In genomic region chr17:34375598-34375997, GRCh38 we compare ENCODE assay signal across 29 cellular contexts. TPM values are rescaled to one million over a fixed set of nuclear protein-coding genes. Genes with fewer than 3 reads are reported as not detected.
DNase-seq lines count a peak whose midpoint lies in the region; ATAC-seq and TF ChIP-seq lines count a peak whose summit lies in the region.
"Had no signal": no experiment of that assay in that cellular context is flagged by ENCODE, and none has a peak within 500 bp of the region (broad histone marks: within the 10 kb centered on the region; RNA-seq: fewer than 3 reads in every experiment).

No MANE protein-coding gene starts in this region.

- no peak for TF ChIP-seq CTCF in H9 (conservative IDR thresholded peaks at IDR 0.05)

- no peak overlapping the region for H4K91ac ChIP-seq in H9 (ENCODE audit: insufficient read length, low read depth, low read length)

- DNase-seq in T-helper 2 cell treated with Interferon-gamma antibody and Interleukin-4, amounts not matched to agents 5 μg/mL and 100 μg/mL, for 36 hours (ENCODE audit: low spot score), result no peak
- no peak for DNase-seq in T-helper 2 cell
- DNase-seq in H9, result peak; percentile 12
- DNase-seq in activated T-helper 1 cell treated with anti-CD3 and anti-CD28 coated beads, Interleukin-12 subunit alpha, Interleukin-12 subunit beta, Interleukin-2, Interleukin-4 antibody, amounts not matched to agents 30 ng/mL and 10 ng/mL and 1 ng/mL, durations not matched to agents 14 hours and 24 hours and 36 hours (ENCODE audit: low spot score), result no peak
- DNase-seq in HUDEP-2 (lab: John Stamatoyannopoulos, UW; ENCODE audit: unreplicated experiment in 76 of 76), result no peak
- DNase-seq in RPMI8226, result no peak
- DNase-seq: AML-193; C1 segment of cervical spinal cord; Calu3; CD8-positive, alpha-beta memory T cell; DMS53; H7; HFFc6; KG1; NCI-H1417 treated with DMSO at 0.1 percent for 48 hours; NCI-H187 treated with DMSO at 0.1 percent for 48 hours; NCI-H2107; NCI-H2227 treated with DMSO at 0.1 percent for 48 hours; NCI-H510A; NCI-H748 treated with DMSO at 0.1 percent for 48 hours; NK-92 treated with Interleukin-12 subunit alpha and Interleukin-12 subunit beta, amount 100 ng/mL, for 24 hours had no signal

- no peak overlapping the region for H2BK5ac ChIP-seq in H9 (ENCODE audit: insufficient read length, low read length)

- H3K56ac ChIP-seq in H9 (ENCODE audit: insufficient read length, low read depth, low read length), result no peak overlapping the region

- no peak overlapping the region for H3K4me2 ChIP-seq in H9 (ENCODE audit: insufficient read depth, insufficient read length, low read length)

- H3K27me3 ChIP-seq in H9 (ENCODE audit: insufficient read depth, low read length), result no peaks in the 10 kb centered on the region

- WGBS in H9 (ENCODE audit: extremely low coverage, insufficient read length, low lambda C conversion rate), result no CpG with 5 or more reads among the region's 6 CpGs

- H4K5ac ChIP-seq in H9 (ENCODE audit: insufficient read length, low read depth, low read length), result no peak overlapping the region

- no peak overlapping the region for H3K4me3 Mint-ChIP-seq in T-helper 2 cell treated with Interferon-gamma antibody and Interleukin-4, amounts not matched to agents 5 μg/mL and 100 μg/mL, for 36 hours
- no peak overlapping the region for H3K4me3 Mint-ChIP-seq in H9
- H3K4me3 Mint-ChIP-seq in activated T-helper 1 cell treated with anti-CD3 and anti-CD28 coated beads, Interleukin-12 subunit alpha, Interleukin-12 subunit beta, Interleukin-2, Interleukin-4 antibody, amounts not matched to agents 30 ng/mL and 10 ng/mL and 1 ng/mL, durations not matched to agents 14 hours and 24 hours and 36 hours, result no peak overlapping the region
- no peak overlapping the region for H3K4me3 Mint-ChIP-seq in stimulated activated memory B cell treated with anti-CD40 and anti-IgM and Interleukin-4, amounts not matched to agents 10 μg/mL and 1 μg/mL and 100 μg/mL, for 72 hours
- H3K4me3 Mint-ChIP-seq: CD8-positive, alpha-beta memory T cell; HFFc6 had no signal

- no peak overlapping the region for H3K9ac ChIP-seq in H9 (ENCODE audit: extremely low read depth, insufficient read length, low read length)

- no peaks in the 10 kb centered on the region for H3K27me3 Mint-ChIP-seq in T-helper 2 cell treated with Interferon-gamma antibody and Interleukin-4, amounts not matched to agents 5 μg/mL and 100 μg/mL, for 36 hours (ENCODE audit: low read depth)
- no peaks in the 10 kb centered on the region for H3K27me3 Mint-ChIP-seq in H9 (ENCODE audit: low read depth)
- peaks cover 22% of the 10 kb centered on the region for H3K27me3 Mint-ChIP-seq in activated T-helper 1 cell treated with anti-CD3 and anti-CD28 coated beads, Interleukin-12 subunit alpha, Interleukin-12 subunit beta, Interleukin-2, Interleukin-4 antibody, amounts not matched to agents 30 ng/mL and 10 ng/mL and 1 ng/mL, durations not matched to agents 14 hours and 24 hours and 36 hours (ENCODE audit: insufficient read depth)
- H3K27me3 Mint-ChIP-seq in stimulated activated memory B cell treated with anti-CD40 and anti-IgM and Interleukin-4, amounts not matched to agents 10 μg/mL and 1 μg/mL and 100 μg/mL, for 72 hours, result no peaks in the 10 kb centered on the region

- H3K9me3 ChIP-seq in H9 (ENCODE audit: control insufficient read depth, low read depth, low read length), result no peaks in the 10 kb centered on the region

- H3K23me2 ChIP-seq in H9 (ENCODE audit: insufficient read length, low read depth, low read length, poor library complexity, severe bottlenecking), result no peaks in the 10 kb centered on the region

- H2BK15ac ChIP-seq in H9 (ENCODE audit: low read depth, low read length), result no peak overlapping the region

- H3K27ac Mint-ChIP-seq in T-helper 2 cell treated with Interferon-gamma antibody and Interleukin-4, amounts not matched to agents 5 μg/mL and 100 μg/mL, for 36 hours, result peak overlapping the region; percentile 33
- H3K27ac Mint-ChIP-seq in H9, result no peak overlapping the region
- H3K27ac Mint-ChIP-seq in activated T-helper 1 cell treated with anti-CD3 and anti-CD28 coated beads, Interleukin-12 subunit alpha, Interleukin-12 subunit beta, Interleukin-2, Interleukin-4 antibody, amounts not matched to agents 30 ng/mL and 10 ng/mL and 1 ng/mL, durations not matched to agents 14 hours and 24 hours and 36 hours, result peak overlapping the region; percentile 1
- peak overlapping the region; percentile 8 for H3K27ac Mint-ChIP-seq in stimulated activated memory B cell treated with anti-CD40 and anti-IgM and Interleukin-4, amounts not matched to agents 10 μg/mL and 1 μg/mL and 100 μg/mL, for 72 hours
- H3K27ac Mint-ChIP-seq: CD8-positive, alpha-beta memory T cell; HFFc6 had no signal

- intact Hi-C loops in activated T-helper 1 cell treated with anti-CD3 and anti-CD28 coated beads, Interleukin-12 subunit alpha, Interleukin-12 subunit beta, Interleukin-2, Interleukin-4 antibody, amounts not matched to agents 30 ng/mL and 10 ng/mL and 1 ng/mL, durations not matched to agents 14 hours and 24 hours and 36 hours (cut with micrococcal nuclease), result loop anchor here (5.0 kb wide), 1 partner anchor 1853 kb away; no protein-coding TSS in a partner anchor

- H3K4me1 ChIP-seq in H9 (ENCODE audit: insufficient read depth, low read length), result no peaks in the 10 kb centered on the region

- H2AFZ ChIP-seq in H9 (ENCODE audit: low read length), result no peak overlapping the region

- no peak overlapping the region for H3K4ac ChIP-seq in H9 (ENCODE audit: low read depth, low read length)

- H2BK120ac ChIP-seq in H9 (ENCODE audit: low read depth, low read length, poor library complexity, severe bottlenecking), result no peak overlapping the region

- H3K79me2 ChIP-seq in H9 (ENCODE audit: insufficient read depth, low read length), result no peaks in the 10 kb centered on the region

- no peak overlapping the region for H3T11ph ChIP-seq in H9 (ENCODE audit: low read length)

- no peak overlapping the region for H3K27ac ChIP-seq in H9 (ENCODE audit: insufficient read length, low read depth, low read length)
- H3K27ac ChIP-seq: HL-60 had no signal

- no peaks in the 10 kb centered on the region for H3K9me3 Mint-ChIP-seq in T-helper 2 cell treated with Interferon-gamma antibody and Interleukin-4, amounts not matched to agents 5 μg/mL and 100 μg/mL, for 36 hours
- H3K9me3 Mint-ChIP-seq in H9, result no peaks in the 10 kb centered on the region
- H3K9me3 Mint-ChIP-seq in activated T-helper 1 cell treated with anti-CD3 and anti-CD28 coated beads, Interleukin-12 subunit alpha, Interleukin-12 subunit beta, Interleukin-2, Interleukin-4 antibody, amounts not matched to agents 30 ng/mL and 10 ng/mL and 1 ng/mL, durations not matched to agents 14 hours and 24 hours and 36 hours, result no peaks in the 10 kb centered on the region
- no peaks in the 10 kb centered on the region for H3K9me3 Mint-ChIP-seq in stimulated activated memory B cell treated with anti-CD40 and anti-IgM and Interleukin-4, amounts not matched to agents 10 μg/mL and 1 μg/mL and 100 μg/mL, for 72 hours
- H3K9me3 Mint-ChIP-seq: CD8-positive, alpha-beta memory T cell; HFFc6 had no signal

- H2BK20ac ChIP-seq in H9 (ENCODE audit: low read depth, low read length, poor library complexity, severe bottlenecking), result no peak overlapping the region

- H2BK12ac ChIP-seq in H9 (ENCODE audit: insufficient read length, low read depth, low read length), result no peak overlapping the region

- H2AK5ac ChIP-seq in H9 (ENCODE audit: insufficient read length, low read length), result no peak overlapping the region

- H4K8ac ChIP-seq in H9 (replicated peaks; ENCODE audit: insufficient read length, low read depth, low read length), result no peak overlapping the region

- no peaks in the 10 kb centered on the region for H4K20me1 ChIP-seq in H9 (ENCODE audit: control insufficient read depth, insufficient read depth, insufficient read length)

- H3K18ac ChIP-seq in H9 (ENCODE audit: insufficient read length, low read depth, low read length), result no peak overlapping the region

- H3K23ac ChIP-seq in H9 (ENCODE audit: insufficient read length, low read depth, low read length), result no peak overlapping the region

- no peak for ATAC-seq in stimulated activated memory B cell treated with anti-CD40 and anti-IgM and Interleukin-4, amounts not matched to agents 10 μg/mL and 1 μg/mL and 100 μg/mL, for 72 hours
- ATAC-seq in HG02678 (IDR thresholded peaks at IDR 0.05; ENCODE audit: unreplicated experiment), result no peak
- ATAC-seq: GM12878, Panc1, SK-N-SH treated with all-trans-retinoic acid at 6 μM for 48 hours had no signal

- peaks cover 2% of the 10 kb centered on the region for H3K36me3 Mint-ChIP-seq in T-helper 2 cell treated with Interferon-gamma antibody and Interleukin-4, amounts not matched to agents 5 μg/mL and 100 μg/mL, for 36 hours (ENCODE audit: low read depth)
- H3K36me3 Mint-ChIP-seq in H9 (ENCODE audit: insufficient read depth in 1 of 3, low read depth in 3 of 3), result no peaks in the 10 kb centered on the region
- H3K36me3 Mint-ChIP-seq in activated T-helper 1 cell treated with anti-CD3 and anti-CD28 coated beads, Interleukin-12 subunit alpha, Interleukin-12 subunit beta, Interleukin-2, Interleukin-4 antibody, amounts not matched to agents 30 ng/mL and 10 ng/mL and 1 ng/mL, durations not matched to agents 14 hours and 24 hours and 36 hours (ENCODE audit: low read depth), result peaks cover 2% of the 10 kb centered on the region
- no peaks in the 10 kb centered on the region for H3K36me3 Mint-ChIP-seq in stimulated activated memory B cell treated with anti-CD40 and anti-IgM and Interleukin-4, amounts not matched to agents 10 μg/mL and 1 μg/mL and 100 μg/mL, for 72 hours
- H3K36me3 Mint-ChIP-seq: CD8-positive, alpha-beta memory T cell had no signal

- no peak overlapping the region for H3K14ac ChIP-seq in H9 (ENCODE audit: insufficient read depth, low read length)

- no peaks in the 10 kb centered on the region for H3K79me1 ChIP-seq in H9 (ENCODE audit: insufficient read depth, low read depth, low read length, poor library complexity, severe bottlenecking)

- peaks cover 55% of the 10 kb centered on the region for H3K4me1 Mint-ChIP-seq in T-helper 2 cell treated with Interferon-gamma antibody and Interleukin-4, amounts not matched to agents 5 μg/mL and 100 μg/mL, for 36 hours (ENCODE audit: low read depth)
- H3K4me1 Mint-ChIP-seq in H9, result peaks cover 10 to 13% of the 10 kb centered on the region in 2 experiments; a peak in 3 of 4 replicates
- peaks cover 58% of the 10 kb centered on the region for H3K4me1 Mint-ChIP-seq in activated T-helper 1 cell treated with anti-CD3 and anti-CD28 coated beads, Interleukin-12 subunit alpha, Interleukin-12 subunit beta, Interleukin-2, Interleukin-4 antibody, amounts not matched to agents 30 ng/mL and 10 ng/mL and 1 ng/mL, durations not matched to agents 14 hours and 24 hours and 36 hours (ENCODE audit: low read depth)
- H3K4me1 Mint-ChIP-seq in stimulated activated memory B cell treated with anti-CD40 and anti-IgM and Interleukin-4, amounts not matched to agents 10 μg/mL and 1 μg/mL and 100 μg/mL, for 72 hours, result peaks cover 56% of the 10 kb centered on the region

RNA-seq across cellular contexts. Expression of gene CCL1, which starts 12.6 kb away (rescaled TPM):
- total RNA-seq in H9 (2021), result not detected in 2 replicates
- 264 and 266 TPM in 2 replicates for total RNA-seq in activated T-helper 1 cell treated with anti-CD3 and anti-CD28 coated beads, Interleukin-12 subunit alpha, Interleukin-12 subunit beta, Interleukin-2, Interleukin-4 antibody, amounts not matched to agents 30 ng/mL and 10 ng/mL and 1 ng/mL, durations not matched to agents 14 hours and 24 hours and 36 hours
- total RNA-seq: A172, Calu3, H7, HT-29 had no signal

RNA-seq across cellular contexts. Expression of gene CCL13, which starts 19.3 kb away (rescaled TPM):
- total RNA-seq in H9 (2021), result not detected in 2 replicates
- not detected in 2 replicates for total RNA-seq in activated T-helper 1 cell treated with anti-CD3 and anti-CD28 coated beads, Interleukin-12 subunit alpha, Interleukin-12 subunit beta, Interleukin-2, Interleukin-4 antibody, amounts not matched to agents 30 ng/mL and 10 ng/mL and 1 ng/mL, durations not matched to agents 14 hours and 24 hours and 36 hours
- total RNA-seq: A172; Calu3; CD8-positive, alpha-beta memory T cell; GM12878; H7; HFFc6; HT-29 had no signal

RNA-seq across cellular contexts. Expression of gene CCL8, which starts 56.4 kb away (rescaled TPM):
- total RNA-seq in H9 (2021), result not detected in 2 replicates
- total RNA-seq in activated T-helper 1 cell treated with anti-CD3 and anti-CD28 coated beads, Interleukin-12 subunit alpha, Interleukin-12 subunit beta, Interleukin-2, Interleukin-4 antibody, amounts not matched to agents 30 ng/mL and 10 ng/mL and 1 ng/mL, durations not matched to agents 14 hours and 24 hours and 36 hours, result not detected in 2 replicates
- total RNA-seq: A172; Calu3; CD8-positive, alpha-beta memory T cell; GM12878; H7; HFFc6; HT-29 had no signal

Comparison
In these comparisons a context has a peak if more than half of its experiments do, and no peak if none do; other contexts are left out.
1. H3K27ac Mint-ChIP-seq: peak in T-helper 2 cell treated with Interferon-gamma antibody and Interleukin-4, amounts not matched to agents 5 μg/mL and 100 μg/mL, for 36 hours (single experiment), activated T-helper 1 cell treated with anti-CD3 and anti-CD28 coated beads, Interleukin-12 subunit alpha, Interleukin-12 subunit beta, Interleukin-2, Interleukin-4 antibody, amounts not matched to agents 30 ng/mL and 10 ng/mL and 1 ng/mL, durations not matched to agents 14 hours and 24 hours and 36 hours (single experiment) and stimulated activated memory B cell treated with anti-CD40 and anti-IgM and Interleukin-4, amounts not matched to agents 10 μg/mL and 1 μg/mL and 100 μg/mL, for 72 hours (single experiment); none in H9 (0 of 3).
2. RNA of gene CCL1, which starts 12.6 kb away (total RNA-seq): 264 to 266 TPM in activated T-helper 1 cell treated with anti-CD3 and anti-CD28 coated beads, Interleukin-12 subunit alpha, Interleukin-12 subunit beta, Interleukin-2, Interleukin-4 antibody, amounts not matched to agents 30 ng/mL and 10 ng/mL and 1 ng/mL, durations not matched to agents 14 hours and 24 hours and 36 hours; not detected in H9; every median in the first group is over 100 times any median in the second.